14 cellular contexts compared by ENCODE assay signal in the genomic region with DNA sequence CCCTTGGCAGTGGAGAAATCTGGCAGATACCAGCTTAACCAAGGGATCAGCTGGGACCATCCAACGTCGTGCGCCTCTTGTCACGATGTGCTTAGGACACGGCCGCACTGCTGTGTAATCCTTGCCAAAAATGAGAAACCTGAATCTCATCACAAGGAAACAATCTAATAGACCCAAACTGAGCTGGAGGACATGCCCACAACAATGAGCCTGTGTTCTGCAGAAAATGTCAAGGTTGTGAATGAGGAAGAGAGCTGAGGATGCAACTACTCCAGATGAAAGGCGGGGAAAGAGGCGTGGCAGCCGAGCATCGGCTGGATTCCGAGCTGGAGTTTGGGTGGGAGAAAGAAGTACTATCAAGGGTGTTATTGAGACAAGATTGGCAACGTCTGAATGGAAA.
"Had no signal": no experiment of that assay in that cellular context is flagged by ENCODE, and none has a peak within 500 bp of the region (broad histone marks: within the 10 kb centered on the region; RNA-seq: fewer than 3 reads in every experiment).

No MANE protein-coding gene starts in this region.

- DNase-seq: activated CD4-positive, alpha-beta T cell treated with anti-CD3 and anti-CD28 coated beads, Interleukin-2, amount 10 ng/mL, durations not matched to agents 7 days and 5 days; activated CD4-positive, CD25-positive, alpha-beta regulatory T cell; activated naive CD4-positive, alpha-beta T cell treated with anti-CD3 and anti-CD28 coated beads for 36 hours; activated T-cell treated with anti-CD3 and anti-CD28 coated beads for 4 hours; body of pancreas; left ventricle myocardium inferior; ovary; retina; stimulated activated CD4-positive, alpha-beta T cell treated with anti-CD3 and anti-CD28 coated beads, Interleukin-15, amount 100 ng/mL, for 24 hours; stimulated activated CD4-positive, alpha-beta T cell treated with anti-CD3 and anti-CD28 coated beads, Interleukin-4, amount 100 ng/mL, for 24 hours; thyroid gland had no signal

- H3K27me3 ChIP-seq: body of pancreas, esophagus muscularis mucosa, heart left ventricle, ovary, thyroid gland had no signal

- H3K27ac ChIP-seq: body of pancreas, heart left ventricle, left ventricle myocardium inferior, ovary, thyroid gland had no signal

- H3K36me3 ChIP-seq: esophagus muscularis mucosa, heart left ventricle, left ventricle myocardium inferior, ovary, thyroid gland had no signal

- H3K4me3 ChIP-seq: body of pancreas, esophagus muscularis mucosa, heart left ventricle, left ventricle myocardium inferior, ovary, thyroid gland had no signal

- ATAC-seq: activated T-helper 17 cell treated with anti-CD3 and anti-CD28 coated beads, Interleukin-2, amount 50 U/mL, for 72 hours; body of pancreas; heart left ventricle had no signal

- H3K9me3 ChIP-seq: body of pancreas, esophagus muscularis mucosa, heart left ventricle, left ventricle myocardium inferior, ovary, thyroid gland had no signal
